Comparison of ENCODE assay signal across 10 cellular contexts in genomic region chr3:105798381-105798934, GRCh38.
DNase-seq lines count a peak whose midpoint lies in the region; ATAC-seq, FAIRE-seq and TF ChIP-seq lines count a peak whose summit lies in the region.
"Had no signal": no experiment of that assay in that cellular context is flagged by ENCODE, and none has a peak within 500 bp of the region (broad histone marks: within the 10 kb centered on the region; RNA-seq: fewer than 3 reads in every experiment).

No MANE protein-coding gene starts in this region.

- H3K9me3 ChIP-seq in tibial artery: no peaks in the 10 kb centered on the region

- peaks cover 46 to 52% (median 48%) of the 10 kb centered on the region in 3 donors for H3K4me1 Mint-ChIP-seq in IgD-negative memory B cell

- TF ChIP-seq CTCF in choroid plexus epithelial cell (conservative IDR thresholded peaks at IDR 0.05; ENCODE audit: low read depth, low read length): no peak
- TF ChIP-seq CTCF in tibial artery (IDR thresholded peaks at IDR 0.05): no peak

- peak; percentile 84 for FAIRE-seq in GM12892 (lab: Jason Lieb, UNC)
- FAIRE-seq in frontal cortex (lab: Jason Lieb, UNC): no peak

- no peaks in the 10 kb centered on the region for H3K27me3 Mint-ChIP-seq in IgD-negative memory B cell

- peaks cover 0 to 30% (median 0%) of the 10 kb centered on the region in 4 donors for H3K4me1 ChIP-seq in tibial artery

- ATAC-seq in GM21576 (IDR thresholded peaks at IDR 0.05; ENCODE audit: unreplicated experiment): peak; percentile 81

- no peaks in the 10 kb centered on the region for H3K27me3 ChIP-seq in tibial artery

- H3K27ac Mint-ChIP-seq in IgD-negative memory B cell: peak overlapping the region in 1 of 3 donors; percentile 0

- H3K4me3 ChIP-seq in choroid plexus epithelial cell (ENCODE audit: low read depth, low read length) (no peak overlapping the region), tibial artery (no peak overlapping the region)

- peak overlapping the region in 3 of 4 donors; percentile 23 to 68 (median 56) for H3K4me3 Mint-ChIP-seq in IgD-negative memory B cell
- H3K4me3 Mint-ChIP-seq: neural crest cell had no signal

- DNase-seq in GM12892 (ENCODE audit: insufficient read length) (no peak), choroid plexus epithelial cell (ENCODE audit: low read depth) (peak; percentile 25), frontal cortex (ENCODE audit: low spot score in 2 of 2) (no peak), tibial artery (no peak), NCI-H146 treated with DMSO at 0.1 percent for 48 hours (lab: John Stamatoyannopoulos, UW; ENCODE audit: unreplicated experiment) (no peak)
- no peak for DNase-seq in stimulated activated CD4-positive, alpha-beta T cell treated with anti-CD3 and anti-CD28 coated beads, Interleukin-2, amount 100 ng/mL, for 48 hours
- DNase-seq: activated naive CD4-positive, alpha-beta T cell treated with anti-CD3 and anti-CD28 coated beads, Interleukin-2, amount 50 U/mL, for 16 hours had no signal

- no peak overlapping the region for H3K27ac ChIP-seq in tibial artery

- no peak for TF ChIP-seq POLR2A in GM12892 (IDR thresholded peaks at IDR 0.05; ENCODE audit: low read depth, low read length)

- H3K36me3 Mint-ChIP-seq in IgD-negative memory B cell: peaks cover 2% of the 10 kb centered on the region

- H3K36me3 ChIP-seq in tibial artery: no peaks in the 10 kb centered on the region

- no peaks in the 10 kb centered on the region for H3K9me3 Mint-ChIP-seq in IgD-negative memory B cell

- intact Hi-C loops in tibial artery (cut with DNase I; ENCODE audit: low total_unique reads): no loop called here
